In the genomic region with DNA sequence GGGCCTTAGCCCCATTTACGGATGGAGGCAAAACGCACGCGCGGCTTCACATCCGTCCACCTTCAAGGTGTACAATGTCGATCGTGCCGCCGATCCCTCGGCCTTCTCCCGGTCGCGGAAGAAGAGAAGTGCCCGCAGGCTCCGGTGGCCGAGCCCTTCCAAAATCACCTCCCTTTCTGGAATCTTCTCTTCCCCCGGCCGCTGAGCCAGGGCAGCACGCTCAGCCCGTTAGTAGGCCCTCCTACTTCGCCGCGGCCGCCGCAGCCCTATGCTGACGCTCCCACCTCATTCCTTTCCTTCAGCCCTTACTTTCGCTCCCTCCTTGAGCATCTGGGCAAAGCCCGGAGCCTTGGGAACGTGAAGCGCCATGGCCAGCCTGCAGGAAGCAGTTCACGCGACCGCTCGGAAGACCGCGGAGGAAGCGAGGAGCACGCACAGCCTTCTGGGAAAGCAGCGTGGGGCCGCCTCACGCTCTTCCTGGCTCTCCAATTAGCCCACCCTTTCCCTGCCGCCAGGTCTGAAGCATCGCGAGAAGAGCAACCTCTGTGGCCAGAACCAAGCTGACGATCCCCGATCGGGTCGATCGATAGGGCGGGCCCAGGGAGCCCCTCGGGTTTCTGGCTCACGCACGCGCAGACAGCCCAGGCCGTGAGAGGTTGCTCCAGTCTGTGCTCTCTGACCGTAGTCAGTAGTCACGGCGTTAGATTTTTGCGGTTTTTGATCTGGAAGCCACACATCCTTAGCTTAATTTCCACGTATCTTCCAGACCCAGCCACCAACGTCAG, we compare ENCODE assay signal across 1 cellular context.
TF ChIP-seq lines count a peak whose summit lies in the region.

Gene CCT8 (minus strand): TSS at position 427 of the 785 bp plus-strand sequence. CDS start 58 bp downstream, at position 369.

TF ChIP-seq in HepG2, 621 proteins besides CTCF, POLR2A, EP300 and RAD21 (continued from another document and continues in another):
- TF ChIP-seq ZNF142 (CRISPR knock-in tag; IDR thresholded peaks at IDR 0.05) = peak; percentile 88
- TF ChIP-seq PLRG1 (conservative IDR thresholded peaks at IDR 0.05) = no peak
- TF ChIP-seq RERE (CRISPR knock-in tag; IDR thresholded peaks at IDR 0.05; ENCODE audit: low read depth) = 0 out of 2 replicates have a peak, but pooled peaks have one; percentile 53
- TF ChIP-seq POGK (CRISPR knock-in tag; conservative IDR thresholded peaks at IDR 0.05) = peak; percentile 74; the same call in 1 of the 2 replicates
- no peak for TF ChIP-seq CBX2 (IDR thresholded peaks at IDR 0.05; ENCODE audit: low read depth, low read length)
- no peak for TF ChIP-seq CBX2 (CRISPR knock-in tag; IDR thresholded peaks at IDR 0.05; ENCODE audit: low read depth)
- TF ChIP-seq SYNCRIP (IDR thresholded peaks at IDR 0.05; ENCODE audit: insufficient read depth, low read depth, low read length) = no peak
- TF ChIP-seq MED8 (CRISPR knock-in tag; IDR thresholded peaks at IDR 0.05; ENCODE audit: insufficient replicate concordance) = peak; percentile 20
- no peak for TF ChIP-seq ZNF672 (CRISPR knock-in tag; IDR thresholded peaks at IDR 0.05)
- no peak for TF ChIP-seq NFE2L1 (CRISPR knock-in tag; IDR thresholded peaks at IDR 0.05; ENCODE audit: borderline replicate concordance)
- TF ChIP-seq HDAC6 (IDR thresholded peaks at IDR 0.05; ENCODE audit: low read depth, low read length) = no peak
- TF ChIP-seq ZNF337 (CRISPR knock-in tag; IDR thresholded peaks at IDR 0.05; ENCODE audit: borderline replicate concordance, low read depth) = 0 out of 2 replicates have a peak, but pooled peaks have one; percentile 27
- TF ChIP-seq, protein P1, sequence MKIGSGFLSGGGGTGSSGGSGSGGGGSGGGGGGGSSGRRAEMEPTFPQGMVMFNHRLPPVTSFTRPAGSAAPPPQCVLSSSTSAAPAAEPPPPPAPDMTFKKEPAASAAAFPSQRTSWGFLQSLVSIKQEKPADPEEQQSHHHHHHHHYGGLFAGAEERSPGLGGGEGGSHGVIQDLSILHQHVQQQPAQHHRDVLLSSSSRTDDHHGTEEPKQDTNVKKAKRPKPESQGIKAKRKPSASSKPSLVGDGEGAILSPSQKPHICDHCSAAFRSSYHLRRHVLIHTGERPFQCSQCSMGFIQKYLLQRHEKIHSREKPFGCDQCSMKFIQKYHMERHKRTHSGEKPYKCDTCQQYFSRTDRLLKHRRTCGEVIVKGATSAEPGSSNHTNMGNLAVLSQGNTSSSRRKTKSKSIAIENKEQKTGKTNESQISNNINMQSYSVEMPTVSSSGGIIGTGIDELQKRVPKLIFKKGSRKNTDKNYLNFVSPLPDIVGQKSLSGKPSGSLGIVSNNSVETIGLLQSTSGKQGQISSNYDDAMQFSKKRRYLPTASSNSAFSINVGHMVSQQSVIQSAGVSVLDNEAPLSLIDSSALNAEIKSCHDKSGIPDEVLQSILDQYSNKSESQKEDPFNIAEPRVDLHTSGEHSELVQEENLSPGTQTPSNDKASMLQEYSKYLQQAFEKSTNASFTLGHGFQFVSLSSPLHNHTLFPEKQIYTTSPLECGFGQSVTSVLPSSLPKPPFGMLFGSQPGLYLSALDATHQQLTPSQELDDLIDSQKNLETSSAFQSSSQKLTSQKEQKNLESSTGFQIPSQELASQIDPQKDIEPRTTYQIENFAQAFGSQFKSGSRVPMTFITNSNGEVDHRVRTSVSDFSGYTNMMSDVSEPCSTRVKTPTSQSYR (CRISPR knock-in tag; IDR thresholded peaks at IDR 0.05; ENCODE audit: borderline replicate concordance) = peak; percentile 11; the same call in 1 of the 2 replicates
- TF ChIP-seq, protein P2, sequence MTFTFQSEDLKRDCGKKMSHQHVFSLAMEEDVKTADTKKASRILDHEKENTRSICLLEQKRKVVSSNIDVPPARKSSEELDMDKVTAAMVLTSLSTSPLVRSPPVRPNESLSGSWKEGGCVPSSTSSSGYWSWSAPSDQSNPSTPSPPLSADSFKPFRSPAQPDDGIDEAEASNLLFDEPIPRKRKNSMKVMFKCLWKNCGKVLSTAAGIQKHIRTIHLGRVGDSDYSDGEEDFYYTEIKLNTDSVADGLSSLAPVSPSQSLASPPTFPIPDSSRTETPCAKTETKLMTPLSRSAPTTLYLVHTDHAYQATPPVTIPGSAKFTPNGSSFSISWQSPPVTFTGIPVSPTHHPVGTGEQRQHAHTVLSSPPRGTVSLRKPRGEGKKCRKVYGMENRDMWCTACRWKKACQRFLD (CRISPR knock-in tag; IDR thresholded peaks at IDR 0.05; ENCODE audit: borderline replicate concordance) = peak; percentile 95; the same call in 1 of the 2 replicates
- TF ChIP-seq TCF12 (IDR thresholded peaks at IDR 0.05) = no peak
- TF ChIP-seq TCF12 (CRISPR knock-in tag; IDR thresholded peaks at IDR 0.05) = no peak
- TF ChIP-seq ZNF614 (CRISPR knock-in tag; IDR thresholded peaks at IDR 0.05; ENCODE audit: borderline replicate concordance) = 0 out of 2 replicates have a peak, but pooled peaks have one; percentile 52
- no peak for TF ChIP-seq HNF4G (IDR thresholded peaks at IDR 0.05; ENCODE audit: borderline replicate concordance, low read depth, low read length)
- TF ChIP-seq HNF4G (CRISPR knock-in tag; IDR thresholded peaks at IDR 0.05; ENCODE audit: borderline replicate concordance, low read depth) = peak; percentile 22; the same call in 1 of the 2 replicates
- TF ChIP-seq MEF2D (CRISPR knock-in tag; IDR thresholded peaks at IDR 0.05) = peak; percentile 48
- peak; percentile 67; the same call in 1 of the 2 replicates for TF ChIP-seq EED (CRISPR knock-in tag; IDR thresholded peaks at IDR 0.05)
- peak; percentile 81; the same call in 1 of the 2 replicates for TF ChIP-seq ZNF788 (CRISPR knock-in tag; IDR thresholded peaks at IDR 0.05; ENCODE audit: borderline replicate concordance)
- TF ChIP-seq ATRX (CRISPR knock-in tag; IDR thresholded peaks at IDR 0.05; ENCODE audit: borderline replicate concordance) = no peak
- TF ChIP-seq, protein P3, sequence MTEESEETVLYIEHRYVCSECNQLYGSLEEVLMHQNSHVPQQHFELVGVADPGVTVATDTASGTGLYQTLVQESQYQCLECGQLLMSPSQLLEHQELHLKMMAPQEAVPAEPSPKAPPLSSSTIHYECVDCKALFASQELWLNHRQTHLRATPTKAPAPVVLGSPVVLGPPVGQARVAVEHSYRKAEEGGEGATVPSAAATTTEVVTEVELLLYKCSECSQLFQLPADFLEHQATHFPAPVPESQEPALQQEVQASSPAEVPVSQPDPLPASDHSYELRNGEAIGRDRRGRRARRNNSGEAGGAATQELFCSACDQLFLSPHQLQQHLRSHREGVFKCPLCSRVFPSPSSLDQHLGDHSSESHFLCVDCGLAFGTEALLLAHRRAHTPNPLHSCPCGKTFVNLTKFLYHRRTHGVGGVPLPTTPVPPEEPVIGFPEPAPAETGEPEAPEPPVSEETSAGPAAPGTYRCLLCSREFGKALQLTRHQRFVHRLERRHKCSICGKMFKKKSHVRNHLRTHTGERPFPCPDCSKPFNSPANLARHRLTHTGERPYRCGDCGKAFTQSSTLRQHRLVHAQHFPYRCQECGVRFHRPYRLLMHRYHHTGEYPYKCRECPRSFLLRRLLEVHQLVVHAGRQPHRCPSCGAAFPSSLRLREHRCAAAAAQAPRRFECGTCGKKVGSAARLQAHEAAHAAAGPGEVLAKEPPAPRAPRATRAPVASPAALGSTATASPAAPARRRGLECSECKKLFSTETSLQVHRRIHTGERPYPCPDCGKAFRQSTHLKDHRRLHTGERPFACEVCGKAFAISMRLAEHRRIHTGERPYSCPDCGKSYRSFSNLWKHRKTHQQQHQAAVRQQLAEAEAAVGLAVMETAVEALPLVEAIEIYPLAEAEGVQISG (CRISPR knock-in tag; IDR thresholded peaks at IDR 0.05) = peak; percentile 94
- TF ChIP-seq SIN3B (IDR thresholded peaks at IDR 0.05; ENCODE audit: low read length) = peak; percentile 68; the same call in 1 of the 2 replicates
